ENCODE assay signal across 17 cellular contexts in genomic region chr19:4997297-4997696, GRCh38. TPM values are rescaled to one million over a fixed set of nuclear protein-coding genes. Genes with fewer than 3 reads are reported as not detected.
DNase-seq lines count a peak whose midpoint lies in the region; ATAC-seq and TF ChIP-seq lines count a peak whose summit lies in the region.
"Had no signal": no experiment of that assay in that cellular context is flagged by ENCODE, and none has a peak within 500 bp of the region (broad histone marks: within the 10 kb centered on the region; RNA-seq: fewer than 3 reads in every experiment).

No MANE protein-coding gene starts in this region.

- no peak overlapping the region for H3K4me3 ChIP-seq in IMR-90 (ENCODE audit: insufficient read depth, low read depth, low read length)
- no peak overlapping the region for H3K4me3 ChIP-seq in neuronal stem cell (ENCODE audit: low read length in 2 of 2)
- no peak overlapping the region for H3K4me3 ChIP-seq in aorta (ENCODE audit: low read length in 2 of 2)
- H3K4me3 ChIP-seq in stomach: no peak overlapping the region
- H3K4me3 ChIP-seq: A549, GM12878, HAP-1 had no signal

- no peak overlapping the region for H2BK12ac ChIP-seq in neuronal stem cell (ENCODE audit: low read length)

- H4K8ac ChIP-seq in IMR-90 (ENCODE audit: low read depth in 2 of 2, low read length in 2 of 2) (no peak overlapping the region), neuronal stem cell (ENCODE audit: low read depth, low read length) (no peak overlapping the region)

- H2BK120ac ChIP-seq in IMR-90 (ENCODE audit: low read depth, low read length) (no peak overlapping the region), neuronal stem cell (ENCODE audit: low read depth, low read length) (peak overlapping the region; percentile 39)

- H3K36me3 ChIP-seq in IMR-90 (ENCODE audit: control insufficient read depth, insufficient read depth, low read length) (peaks cover 26% of the 10 kb centered on the region), neuronal stem cell (replicated peaks in 1 of 2; ENCODE audit: control insufficient read depth in 2 of 2, insufficient read depth in 2 of 2, low read length in 2 of 2) (peaks cover 3 to 45% of the 10 kb centered on the region in 2 donors), aorta (ENCODE audit: control insufficient read depth in 1 of 2, insufficient read depth in 2 of 2, low read length in 1 of 2) (no peaks in the 10 kb centered on the region), stomach (peaks cover 0 to 26% (median 25%) of the 10 kb centered on the region in 4 donors)
- H3K36me3 ChIP-seq: HAP-1 had no signal

- H4K20me1 ChIP-seq in IMR-90 (ENCODE audit: insufficient read depth, low read length): peaks cover 91% of the 10 kb centered on the region

- CTCF ChIA-PET in IMR-90 (lab: Yijun Ruan, JAX): no interaction called here

- ATAC-seq in Right ventricle myocardium superior (ENCODE audit: poor library complexity) (no peak), left cardiac atrium (no peak), IMR-90 (ENCODE audit: low read depth) (no peak), aorta (ENCODE audit: low FRiP score) (peak; percentile 33)
- ATAC-seq: A549; CD8-positive, alpha-beta T cell; GM12878 had no signal

- H3K27me3 ChIP-seq in IMR-90 (ENCODE audit: control insufficient read depth, insufficient read depth, low read length) (no peaks in the 10 kb centered on the region), neuronal stem cell (ENCODE audit: control insufficient read depth in 3 of 3, insufficient read depth in 3 of 3, low read depth in 1 of 3, low read length in 3 of 3) (no peaks in the 10 kb centered on the region), aorta (ENCODE audit: control insufficient read depth in 1 of 2, insufficient read depth in 2 of 2, low read length in 1 of 2) (no peaks in the 10 kb centered on the region), stomach (no peaks in the 10 kb centered on the region)

- H3K14ac ChIP-seq in IMR-90 (replicated peaks; ENCODE audit: low read depth, low read length) (no peak overlapping the region), neuronal stem cell (ENCODE audit: low read length) (no peak overlapping the region)

- TF ChIP-seq RAD21 in IMR-90 (IDR thresholded peaks at IDR 0.05; ENCODE audit: low read length): no peak

- H3K4ac ChIP-seq in IMR-90 (ENCODE audit: low read depth, low read length): no peak overlapping the region
- H3K4ac ChIP-seq in neuronal stem cell (ENCODE audit: low read length): no peak overlapping the region

- no peak overlapping the region for H2BK20ac ChIP-seq in IMR-90 (ENCODE audit: low read depth, low read length)

- no TSS peak for BruUV-seq in IMR-90 (replicated peaks; lab: Mats Ljungman, UMichigan)

- POLR2A ChIA-PET in IMR-90 (lab: Charles Lee; ENCODE audit: unreplicated experiment): no interaction called here

- TF ChIP-seq CTCF in IMR-90 (conservative IDR thresholded peaks at IDR 0.05; ENCODE audit: low read depth, low read length): no peak
- no peak for TF ChIP-seq CTCF in stomach (IDR thresholded peaks at IDR 0.05)

- no peaks in the 10 kb centered on the region for H3K4me1 ChIP-seq in IMR-90 (ENCODE audit: control insufficient read depth, insufficient read depth, low read length)
- peaks cover 0 to 3% of the 10 kb centered on the region in 2 donors for H3K4me1 ChIP-seq in neuronal stem cell (ENCODE audit: control insufficient read depth in 2 of 2, insufficient read depth in 1 of 2, low read depth in 1 of 2, low read length in 2 of 2)
- H3K4me1 ChIP-seq in aorta (ENCODE audit: control insufficient read depth in 1 of 2, insufficient read depth in 2 of 2, low read length in 2 of 2): no peaks in the 10 kb centered on the region
- H3K4me1 ChIP-seq in stomach: peaks cover 0 to 18% (median 9%) of the 10 kb centered on the region in 4 donors
- H3K4me1 ChIP-seq: HAP-1 had no signal

- no peak overlapping the region for H4K5ac ChIP-seq in IMR-90 (ENCODE audit: low read depth, low read length)

- peaks cover 32 to 89% of the 10 kb centered on the region in 2 experiments for H3K79me1 ChIP-seq in IMR-90 (ENCODE audit: low read depth in 1 of 2, low read length in 2 of 2)
- H3K79me1 ChIP-seq in neuronal stem cell (ENCODE audit: low read depth, low read length): peaks cover 11% of the 10 kb centered on the region

- H3K9me1 ChIP-seq in IMR-90 (ENCODE audit: insufficient read depth, low read length): peaks cover 15% of the 10 kb centered on the region

- H3K18ac ChIP-seq in IMR-90 (ENCODE audit: low read depth, low read length) (no peak overlapping the region), neuronal stem cell (ENCODE audit: low read length) (no peak overlapping the region)

- no peak overlapping the region for H2AK9ac ChIP-seq in IMR-90 (replicated peaks; ENCODE audit: low read depth, low read length, poor library complexity)

- intact Hi-C loops in Right ventricle myocardium superior (cut with DNase I): no loop called here
- intact Hi-C loops in left cardiac atrium (cut with DNase I): no loop called here
- intact Hi-C loops in IMR-90 (cut with micrococcal nuclease): no loop called here
- intact Hi-C loops in aorta (cut with DNase I): no loop called here
- intact Hi-C loops in stomach (cut with DNase I; ENCODE audit: low total_unique reads): no loop called here

- 100% methylated on average over 2 of the region's 12 CpGs; no CpG with 5 or more reads in 1 of the 2 experiments for WGBS in IMR-90 (ENCODE audit: extremely low coverage in 2 of 2, insufficient read length in 1 of 2), 2 experiments
- no CpG with 5 or more reads among the region's 12 CpGs for WGBS in neuronal stem cell (ENCODE audit: extremely low coverage in 2 of 2, insufficient read length in 2 of 2, insufficient replicate concordance in 1 of 2), 2 donors
- WGBS in aorta, 2 donors: 85 to 91% methylated on average over 12 of the region's 12 CpGs
- 93 to 96% (median 94%) methylated on average over 11 to 12 of the region's 12 CpGs for WGBS in stomach, 5 donors

- H3K9me3 ChIP-seq in IMR-90 (ENCODE audit: control insufficient read depth, insufficient read depth, low read length) (no peaks in the 10 kb centered on the region; the same call in 1 of the 2 replicates), neuronal stem cell (replicated peaks in 1 of 2; ENCODE audit: control insufficient read depth in 2 of 2, insufficient read depth in 1 of 2, low read depth in 1 of 2, low read length in 2 of 2) (peaks cover 0 to 8% of the 10 kb centered on the region in 2 donors), aorta (ENCODE audit: control insufficient read depth, low read length) (no peaks in the 10 kb centered on the region), stomach (no peaks in the 10 kb centered on the region)
- H3K9me3 ChIP-seq: A549, HAP-1 had no signal

- H3K4me2 ChIP-seq in IMR-90 (ENCODE audit: low read depth, low read length) (no peak overlapping the region), neuronal stem cell (ENCODE audit: insufficient read depth, low read length, poor library complexity, severe bottlenecking) (no peak overlapping the region)
- H3K4me2 ChIP-seq: A549 had no signal

- no peak for TF ChIP-seq EP300 in stomach (IDR thresholded peaks at IDR 0.05)

- no peak overlapping the region for H3K56ac ChIP-seq in IMR-90 (ENCODE audit: extremely low read depth, insufficient read depth, low read length)

- DNase-seq in Right ventricle myocardium superior: peak; percentile 36
- no peak for DNase-seq in left cardiac atrium
- DNase-seq in IMR-90: no peak
- DNase-seq in neuronal stem cell (ENCODE audit: low spot score): no peak
- no peak for DNase-seq in aorta
- DNase-seq in stomach: no peak
- no peak for DNase-seq in anterior cingulate cortex (lab: John Stamatoyannopoulos, UW)
- DNase-seq: AML-193; CD8-positive, alpha-beta T cell; DMS 273 treated with DMSO at 0.1 percent for 48 hours; DMS53; DND-41; EL had no signal

- no peak overlapping the region for H2BK15ac ChIP-seq in IMR-90 (ENCODE audit: low read depth, low read length)
- no peak overlapping the region for H2BK15ac ChIP-seq in neuronal stem cell (ENCODE audit: low read length)

- no peak overlapping the region for H2BK5ac ChIP-seq in IMR-90 (ENCODE audit: low read depth, low read length, poor library complexity, severe bottlenecking)
- H2BK5ac ChIP-seq in neuronal stem cell (ENCODE audit: low read length): peak overlapping the region; percentile 39

- TF ChIP-seq POLR2A in IMR-90 (IDR thresholded peaks at IDR 0.05; ENCODE audit: low read depth, low read length) (no peak), stomach (IDR thresholded peaks at IDR 0.05) (no peak)

- H4K91ac ChIP-seq in IMR-90 (ENCODE audit: insufficient read depth, low read depth, low read length) (no peak overlapping the region), neuronal stem cell (ENCODE audit: low read depth, low read length, poor library complexity) (no peak overlapping the region)

- no peak overlapping the region for H2AK5ac ChIP-seq in IMR-90 (ENCODE audit: low read depth, low read length)
- H2AK5ac ChIP-seq in neuronal stem cell (ENCODE audit: low read depth, low read length): no peak overlapping the region

- no peak overlapping the region for H3K27ac ChIP-seq in IMR-90 (ENCODE audit: insufficient read depth, low read length)
- no peak overlapping the region for H3K27ac ChIP-seq in neuronal stem cell (replicated peaks; ENCODE audit: low read length)
- H3K27ac ChIP-seq in aorta (ENCODE audit: low read depth in 1 of 2, low read length in 2 of 2): no peak overlapping the region
- H3K27ac ChIP-seq in stomach: no peak overlapping the region
- H3K27ac ChIP-seq: 22Rv1, A549 had no signal

- H2AFZ ChIP-seq in IMR-90 (replicated peaks; ENCODE audit: low read length, poor library complexity) (peak overlapping the region; percentile 49), neuronal stem cell (ENCODE audit: low read length) (no peak overlapping the region)

- H3K9ac ChIP-seq in IMR-90 (ENCODE audit: low read depth, low read length) (no peak overlapping the region), neuronal stem cell (ENCODE audit: low read depth, low read length, poor library complexity) (no peak overlapping the region)

- H3K23ac ChIP-seq in IMR-90 (ENCODE audit: low read depth, low read length): no peak overlapping the region
- H3K23ac ChIP-seq in neuronal stem cell (ENCODE audit: low read depth, low read length, poor library complexity): peak overlapping the region; percentile 85

- in situ Hi-C loops in IMR-90 (cut with MboI; ENCODE audit: low sequenced_read_pairs): no loop called here

- dilution Hi-C loops in IMR-90 (cut with HindIII; ENCODE audit: low sequenced_read_pairs, unreplicated experiment): no loop called here

TF ChIP-seq in IMR-90, 13 proteins besides CTCF, POLR2A, EP300 and RAD21 (continues in another document):
- no peak for TF ChIP-seq RFX5 (IDR thresholded peaks at IDR 0.05; ENCODE audit: low read depth, low read length)

RNA-seq across cellular contexts. Expression of gene KDM4B, which starts 28.4 kb away (rescaled TPM):
- total RNA-seq in Right ventricle myocardium superior: 34.6 TPM
- total RNA-seq in left cardiac atrium: 10 to 100 TPM; 22.2 to 27.8 TPM
- 5.0 TPM in 2 replicates for total RNA-seq in IMR-90 (2012; rRNA removed)
- 17.9 and 20.8 TPM in 2 replicates for polyA plus RNA-seq in IMR-90 (2012; rRNA removed)
- 9.5 and 17.5 TPM in 2 replicates for polyA plus RNA-seq in IMR-90 (2012; cell fraction: cytosol; rRNA removed)
- polyA plus RNA-seq in IMR-90 (2012; cell fraction: nucleus; rRNA removed; ENCODE audit: low replicate concordance): 37.9 and 61.0 TPM in 2 replicates
- 17.8 TPM for polyA plus RNA-seq in neuronal stem cell (2013, experiment 1 of 2)
- polyA plus RNA-seq in neuronal stem cell (2013, experiment 2 of 2): 18.4 TPM
- total RNA-seq in aorta: 10 to 100 TPM; 37.5 to 58.1 TPM
- polyA plus RNA-seq in aorta: 10 to 100 TPM in 1 of 2 donors, 1 to 10 TPM in 1; 4.4 to 14.1 TPM
- total RNA-seq in stomach: 100 to 1,000 TPM in 2 of 5 donors, 10 to 100 TPM in 3; 22.9 to 202 (median 59.1) TPM
- 10 to 100 TPM in 2 of 3 donors, 1 to 10 TPM in 1; 5.2 to 10.1 (median 10.0) TPM for polyA plus RNA-seq in stomach
